18 cellular contexts compared by ENCODE assay signal in genomic region chr1:110893908-110894490, GRCh38. TPM values are rescaled to one million over a fixed set of nuclear protein-coding genes. Genes with fewer than 3 reads are reported as not detected.
DNase-seq lines count a peak whose midpoint lies in the region; ATAC-seq, FAIRE-seq and TF ChIP-seq lines count a peak whose summit lies in the region.
"Had no signal": no experiment of that assay in that cellular context is flagged by ENCODE, and none has a peak within 500 bp of the region (broad histone marks: within the 10 kb centered on the region; RNA-seq: fewer than 3 reads in every experiment).

No MANE protein-coding gene starts in this region.

- no peak overlapping the region for H3K4me2 ChIP-seq in DOHH2 (ENCODE audit: low read length)

- H3K36me3 Mint-ChIP-seq in activated CD4-positive, alpha-beta T cell treated with anti-CD3 and anti-CD28 coated beads for 36 hours (ENCODE audit: low read depth), result peaks cover 95% of the 10 kb centered on the region
- H3K36me3 Mint-ChIP-seq in WTC11, result no peaks in the 10 kb centered on the region
- H3K36me3 Mint-ChIP-seq in naive thymus-derived CD4-positive, alpha-beta T cell, result peaks cover 37 to 84% (median 75%) of the 10 kb centered on the region in 5 donors

- no peak overlapping the region for H3K4me3 Mint-ChIP-seq in activated CD4-positive, alpha-beta T cell treated with anti-CD3 and anti-CD28 coated beads for 36 hours
- no peak overlapping the region for H3K4me3 Mint-ChIP-seq in WTC11
- peak overlapping the region; percentile 37 to 95 (median 54) for H3K4me3 Mint-ChIP-seq in naive thymus-derived CD4-positive, alpha-beta T cell

- H3K4me3 ChIP-seq in DOHH2 (ENCODE audit: low read length), result no peak overlapping the region
- no peak overlapping the region for H3K4me3 ChIP-seq in naive thymus-derived CD4-positive, alpha-beta T cell (ENCODE audit: low read length)
- no peak overlapping the region for H3K4me3 ChIP-seq in small intestine (ENCODE audit: low read depth in 1 of 2, low read length in 2 of 2)
- H3K4me3 ChIP-seq in H7 (ENCODE audit: insufficient read depth, low read depth, low read length), result no peak overlapping the region
- H3K4me3 ChIP-seq: gastrocnemius medialis, prostate gland, stomach had no signal

- no peaks in the 10 kb centered on the region for H3K9me2 ChIP-seq in DOHH2 (replicated peaks; ENCODE audit: control insufficient read depth, low read length)

- H4K20me1 ChIP-seq in DOHH2 (ENCODE audit: control insufficient read depth, insufficient read depth, low read depth, low read length), result no peaks in the 10 kb centered on the region; the same call in 1 of the 2 replicates

- WGBS in small intestine, 3 donors, result 42 to 48% (median 42%) methylated on average over 3 of the region's 3 CpGs

- no peaks in the 10 kb centered on the region for H3K27me3 Mint-ChIP-seq in activated CD4-positive, alpha-beta T cell treated with anti-CD3 and anti-CD28 coated beads for 36 hours
- no peaks in the 10 kb centered on the region for H3K27me3 Mint-ChIP-seq in WTC11 (ENCODE audit: low read depth)
- no peaks in the 10 kb centered on the region for H3K27me3 Mint-ChIP-seq in naive thymus-derived CD4-positive, alpha-beta T cell

- TF ChIP-seq CTCF in DOHH2 (IDR thresholded peaks at IDR 0.05; ENCODE audit: low read depth, low read length, poor library complexity, severe bottlenecking), result peak; percentile 34
- no peak for TF ChIP-seq CTCF in WTC11 (IDR thresholded peaks at IDR 0.05)

- peak; percentile 25 for ATAC-seq in activated CD4-positive, alpha-beta T cell treated with anti-CD3 and anti-CD28 coated beads for 36 hours
- ATAC-seq in WTC11, result peak; percentile 26; the same call in 1 of the 2 replicates
- ATAC-seq in naive thymus-derived CD4-positive, alpha-beta T cell, result peak; percentile 54
- ATAC-seq: gastrocnemius medialis had no signal

- H3F3A ChIP-seq in DOHH2 (ENCODE audit: control insufficient read depth, insufficient read depth), result 0 out of 2 replicates have a peak, but pooled peaks cover 4% of the 10 kb centered on the region

- CTCF ChIA-PET in activated CD4-positive, alpha-beta T cell treated with anti-CD3 and anti-CD28 coated beads for 36 hours (lab: Charles Lee), result no interaction called here
- CTCF ChIA-PET in WTC11 (lab: Charles Lee), result no interaction called here
- CTCF ChIA-PET in naive thymus-derived CD4-positive, alpha-beta T cell (lab: Charles Lee), result no interaction called here

- DNase-seq in activated CD4-positive, alpha-beta T cell treated with anti-CD3 and anti-CD28 coated beads for 36 hours, result no peak
- DNase-seq in activated CD4-positive, alpha-beta T cell treated with anti-CD3 and anti-CD28 coated beads, Interleukin-2, amount 50 U/mL, for 4 hours, result no peak
- no peak for DNase-seq in WTC11 (ENCODE audit: low spot score)
- no peak for DNase-seq in naive thymus-derived CD4-positive, alpha-beta T cell
- DNase-seq in small intestine, result no peak
- no peak for DNase-seq in H7
- DNase-seq in NCI-H1417 treated with DMSO at 0.1 percent for 48 hours (lab: John Stamatoyannopoulos, UW), result no peak
- DNase-seq: ACHN; activated CD8-positive, alpha-beta memory T cell treated with anti-CD3 and anti-CD28 coated beads, Interleukin-2, amount 50 U/mL, for 4 hours; amygdala; Calu3; gastrocnemius medialis; NCI-H446; OCI-M1; stomach had no signal

- H3K4me1 ChIP-seq in DOHH2 (ENCODE audit: control insufficient read depth, low read length) (peaks cover 57% of the 10 kb centered on the region), small intestine (ENCODE audit: control insufficient read depth in 2 of 2, insufficient read depth in 1 of 2, low read depth in 1 of 2, low read length in 1 of 2) (no peaks in the 10 kb centered on the region)
- peaks cover 79 to 87% of the 10 kb centered on the region in 2 donors for H3K4me1 ChIP-seq in naive thymus-derived CD4-positive, alpha-beta T cell (ENCODE audit: control insufficient read depth in 2 of 2, insufficient read depth in 2 of 2, low read length in 2 of 2)
- H3K4me1 ChIP-seq: gastrocnemius medialis, prostate gland, stomach had no signal

- no peaks in the 10 kb centered on the region for H3K9me3 Mint-ChIP-seq in activated CD4-positive, alpha-beta T cell treated with anti-CD3 and anti-CD28 coated beads for 36 hours (ENCODE audit: low read depth)
- H3K9me3 Mint-ChIP-seq in WTC11, result no peaks in the 10 kb centered on the region
- peaks cover 0 to 2% (median 0%) of the 10 kb centered on the region in 11 donors for H3K9me3 Mint-ChIP-seq in naive thymus-derived CD4-positive, alpha-beta T cell

- H3K27me3 ChIP-seq in DOHH2 (ENCODE audit: control insufficient read depth, low read length) (no peaks in the 10 kb centered on the region), small intestine (ENCODE audit: control insufficient read depth in 2 of 2, insufficient read depth in 2 of 2, low read length in 2 of 2) (no peaks in the 10 kb centered on the region), H7 (ENCODE audit: control insufficient read depth, insufficient read depth, low read length) (no peaks in the 10 kb centered on the region; the same call in 1 of the 2 replicates)
- H3K27me3 ChIP-seq in naive thymus-derived CD4-positive, alpha-beta T cell (ENCODE audit: control insufficient read depth in 2 of 2, insufficient read depth in 2 of 2, low read length in 2 of 2), result no peaks in the 10 kb centered on the region
- H3K27me3 ChIP-seq: gastrocnemius medialis, stomach had no signal

- peaks cover 60% of the 10 kb centered on the region for H3K79me2 ChIP-seq in DOHH2 (ENCODE audit: control insufficient read depth, low read length)

- peaks cover 89% of the 10 kb centered on the region for H3K36me3 ChIP-seq in DOHH2 (ENCODE audit: control insufficient read depth, low read length)
- peaks cover 46 to 74% (median 50%) of the 10 kb centered on the region in 3 experiments for H3K36me3 ChIP-seq in naive thymus-derived CD4-positive, alpha-beta T cell (ENCODE audit: control insufficient read depth in 2 of 3, insufficient read depth in 3 of 3, low read length in 3 of 3)
- no peaks in the 10 kb centered on the region for H3K36me3 ChIP-seq in small intestine (ENCODE audit: control insufficient read depth in 2 of 2, insufficient read depth in 2 of 2, low read length in 2 of 2)
- H3K36me3 ChIP-seq in H7 (replicated peaks; ENCODE audit: control insufficient read depth, insufficient read depth, low read length), result no peaks in the 10 kb centered on the region
- H3K36me3 ChIP-seq: gastrocnemius medialis, prostate gland had no signal

- H3K27ac ChIP-seq in DOHH2 (ENCODE audit: low read depth, low read length) (no peak overlapping the region), small intestine (ENCODE audit: low read depth in 1 of 2, low read length in 1 of 2) (no peak overlapping the region)
- peak overlapping the region; percentile 59 for H3K27ac ChIP-seq in naive thymus-derived CD4-positive, alpha-beta T cell (ENCODE audit: low read depth, low read length)
- H3K27ac ChIP-seq: gastrocnemius medialis, prostate gland, stomach had no signal

- intact Hi-C loops in activated CD4-positive, alpha-beta T cell treated with anti-CD3 and anti-CD28 coated beads for 36 hours (cut with DNase I, micrococcal nuclease), result no loop called here
- intact Hi-C loops in naive thymus-derived CD4-positive, alpha-beta T cell (cut with micrococcal nuclease), result no loop called here

- peaks cover 98% of the 10 kb centered on the region for H3K4me1 Mint-ChIP-seq in activated CD4-positive, alpha-beta T cell treated with anti-CD3 and anti-CD28 coated beads for 36 hours
- H3K4me1 Mint-ChIP-seq in WTC11, result peaks cover 6% of the 10 kb centered on the region
- peaks cover 75 to 100% (median 98%) of the 10 kb centered on the region in 7 donors for H3K4me1 Mint-ChIP-seq in naive thymus-derived CD4-positive, alpha-beta T cell

- H3K9me3 ChIP-seq in DOHH2 (ENCODE audit: control insufficient read depth, insufficient read depth, low read length) (no peaks in the 10 kb centered on the region), small intestine (ENCODE audit: control insufficient read depth, low read depth) (no peaks in the 10 kb centered on the region)
- H3K9me3 ChIP-seq in naive thymus-derived CD4-positive, alpha-beta T cell (ENCODE audit: control insufficient read depth in 2 of 3, low read length in 3 of 3), result no peaks in the 10 kb centered on the region
- H3K9me3 ChIP-seq: gastrocnemius medialis, prostate gland, stomach had no signal

- POLR2A ChIA-PET in activated CD4-positive, alpha-beta T cell treated with anti-CD3 and anti-CD28 coated beads for 36 hours (lab: Charles Lee), result interaction anchor here (0.6 to 1.0 kb wide), 2 partner anchors 15 to 19 kb away, joined by 4 to 5 read pairs; no protein-coding TSS in a partner anchor
- POLR2A ChIA-PET in WTC11 (lab: Charles Lee), result no interaction called here
- POLR2A ChIA-PET in naive thymus-derived CD4-positive, alpha-beta T cell (lab: Charles Lee), result interaction anchor here (0.6 to 1.7 kb wide), 3 partner anchors 10 to 21 kb away, joined by 3 to 5 read pairs (median 3); partner anchors contain the start of gene CD53

- no peak for FAIRE-seq in small intestine (lab: Jason Lieb, UNC)

- peak overlapping the region; percentile 79 for H3K27ac Mint-ChIP-seq in activated CD4-positive, alpha-beta T cell treated with anti-CD3 and anti-CD28 coated beads for 36 hours
- no peak overlapping the region for H3K27ac Mint-ChIP-seq in WTC11
- peak overlapping the region; percentile 24 to 96 (median 91) for H3K27ac Mint-ChIP-seq in naive thymus-derived CD4-positive, alpha-beta T cell

TF ChIP-seq in WTC11, 78 proteins besides CTCF, POLR2A, EP300 and RAD21 (continues in another document):
- no peak for TF ChIP-seq ZNF425 (CRISPR knock-in tag; conservative IDR thresholded peaks at IDR 0.05)

RNA-seq across cellular contexts. Expression of gene CD53, which starts 21.1 kb away (rescaled TPM):
- 100 to 1,000 TPM; 238 to 244 TPM for total RNA-seq in activated CD4-positive, alpha-beta T cell treated with anti-CD3 and anti-CD28 coated beads for 36 hours
- total RNA-seq in WTC11 (2021), result 1.4 to 1.8 TPM (median 1.6 TPM) in 3 replicates
- 100 to 1,000 TPM; 237 to 513 (median 287) TPM for total RNA-seq in naive thymus-derived CD4-positive, alpha-beta T cell
- 1,000 to 10,000 TPM in 1 of 2 donors, 100 to 1,000 TPM in 1; 675 to 1,023 TPM for polyA plus RNA-seq in naive thymus-derived CD4-positive, alpha-beta T cell
- 10 to 100 TPM in 2 of 3 donors, 1 to 10 TPM in 1; 9.6 to 35.8 (median 18.9) TPM for polyA plus RNA-seq in small intestine
- 0.14 and 0.26 TPM in 2 replicates for total RNA-seq in H7 (2014; rRNA removed; shearing (Covaris generic))
- total RNA-seq: Calu3, SK-MEL-5 had no signal

Comparison
In these comparisons a context has a peak if more than half of its experiments do, and no peak if none do; other contexts are left out.
1. H3K4me3 Mint-ChIP-seq: peak in naive thymus-derived CD4-positive, alpha-beta T cell (10 of 10); none in activated CD4-positive, alpha-beta T cell treated with anti-CD3 and anti-CD28 coated beads for 36 hours (single experiment) and WTC11 (single experiment).
2. RNA of gene CD53, which starts 21.1 kb away (total RNA-seq): 237 to 513 TPM in naive thymus-derived CD4-positive, alpha-beta T cell and 238 to 244 TPM in activated CD4-positive, alpha-beta T cell treated with anti-CD3 and anti-CD28 coated beads for 36 hours; 1.4 to 1.8 TPM in WTC11 and 0.14 to 0.26 TPM in H7; every median in the first group is over 10 times any median in the second.
3. Peak in every context shown above with its lines, with median percentiles within 50 percentile points of each other: ATAC-seq.